ENCODE assay signal across 9 cellular contexts in the genomic region with DNA sequence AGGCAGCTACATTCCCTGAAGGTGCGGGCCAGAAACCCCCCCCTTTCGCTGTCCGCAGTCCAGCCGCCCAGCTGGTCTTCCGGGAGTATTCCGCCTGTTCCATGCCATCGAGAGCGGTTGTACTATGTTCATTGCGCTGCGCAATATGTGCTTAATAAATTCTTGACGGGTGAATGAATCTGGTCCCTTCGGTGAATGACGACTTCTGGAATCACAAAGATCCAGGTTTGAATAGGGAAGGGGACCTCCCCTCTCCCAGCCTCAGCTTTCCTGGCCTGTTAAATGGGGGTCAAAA. TPM values are rescaled to one million over a fixed set of nuclear protein-coding genes. Genes with fewer than 3 reads are reported as not detected.
DNase-seq lines count a peak whose midpoint lies in the region; ATAC-seq and TF ChIP-seq lines count a peak whose summit lies in the region.
"Had no signal": no experiment of that assay in that cellular context is flagged by ENCODE, and none has a peak within 500 bp of the region (broad histone marks: within the 10 kb centered on the region; RNA-seq: fewer than 3 reads in every experiment).

No MANE protein-coding gene starts in this region.

- H3K36me3 ChIP-seq in OCI-LY3 (replicated peaks; ENCODE audit: low read depth, low read length) (peaks cover 3% of the 10 kb centered on the region), endodermal cell (ENCODE audit: control insufficient read depth, insufficient read depth, low read length) (peaks cover 6% of the 10 kb centered on the region), neutrophil (peaks cover 12% of the 10 kb centered on the region)

- H3K27me3 ChIP-seq in CD4-positive, alpha-beta T cell (ENCODE audit: control insufficient read depth, insufficient read depth, low read length) = no peaks in the 10 kb centered on the region
- H3K27me3 ChIP-seq in OCI-LY3 (ENCODE audit: low read depth, low read length) = no peaks in the 10 kb centered on the region
- H3K27me3 ChIP-seq in endodermal cell (ENCODE audit: control insufficient read depth, insufficient read depth, low read length, poor library complexity, severe bottlenecking) = no peaks in the 10 kb centered on the region
- H3K27me3 ChIP-seq in neutrophil = no peaks in the 10 kb centered on the region

- H3K9me3 Mint-ChIP-seq in CD4-positive, alpha-beta T cell = no peaks in the 10 kb centered on the region
- H3K9me3 Mint-ChIP-seq in endodermal cell = peaks cover 78% of the 10 kb centered on the region

- intact Hi-C loops in CD4-positive, alpha-beta T cell (cut with DNase I, micrococcal nuclease) = loop anchor here (2.0 to 5.0 kb wide), 9 partner anchors 31 to 237 kb away; partner anchors contain the start of genes GRIPAP1 (in 1 of the 2), OTUD5 (in 1 of the 2), PQBP1 (in 1 of the 2) and PRAF2 (in 1 of the 2)

- H3K36me3 Mint-ChIP-seq in CD4-positive, alpha-beta T cell (ENCODE audit: low read depth) = peaks cover 10% of the 10 kb centered on the region
- peaks cover 8% of the 10 kb centered on the region for H3K36me3 Mint-ChIP-seq in endodermal cell (ENCODE audit: low read depth)

- peak overlapping the region; percentile 96 for H3K4me3 Mint-ChIP-seq in CD4-positive, alpha-beta T cell
- peak overlapping the region; percentile 83 for H3K4me3 Mint-ChIP-seq in endodermal cell

- H3K27ac ChIP-seq in CD4-positive, alpha-beta T cell (ENCODE audit: low read depth, low read length) = peak overlapping the region; percentile 73
- H3K27ac ChIP-seq in OCI-LY3 (ENCODE audit: low read length) (no peak overlapping the region), endodermal cell (ENCODE audit: low read depth, low read length) (no peak overlapping the region), neutrophil (peak overlapping the region; percentile 98)

- no peaks in the 10 kb centered on the region for H3K27me3 Mint-ChIP-seq in CD4-positive, alpha-beta T cell
- no peaks in the 10 kb centered on the region for H3K27me3 Mint-ChIP-seq in endodermal cell (ENCODE audit: insufficient read depth)

- WGBS in endodermal cell (ENCODE audit: insufficient coverage in 1 of 2, insufficient read length in 1 of 2), 2 experiments = 30% methylated on average over 13 of the region's 13 CpGs; no CpG with 5 or more reads in 1 of the 2 experiments

- H3K4me3 ChIP-seq in OCI-LY3 (ENCODE audit: low read length) (peak overlapping the region; percentile 80), endodermal cell (ENCODE audit: low read length) (peak overlapping the region; percentile 67), neutrophil (ENCODE audit: low read depth in 1 of 2, low read length in 1 of 2) (peak overlapping the region; percentile 57 to 61)

- CTCF ChIA-PET in CD4-positive, alpha-beta T cell (lab: Charles Lee) = interaction anchor here (0.9 to 1.1 kb wide), 2 partner anchors 36 to 86 kb away, joined by 3 to 4 read pairs; partner anchors contain the start of gene WDR45

- no peaks in the 10 kb centered on the region for H3K9me3 ChIP-seq in CD4-positive, alpha-beta T cell (ENCODE audit: control insufficient read depth, low read length)
- H3K9me3 ChIP-seq in OCI-LY3 (ENCODE audit: insufficient read depth, low read length) (no peaks in the 10 kb centered on the region), endodermal cell (ENCODE audit: control insufficient read depth, low read length) (no peaks in the 10 kb centered on the region), neutrophil (no peaks in the 10 kb centered on the region)

- peaks cover 25% of the 10 kb centered on the region for H3K79me2 ChIP-seq in OCI-LY3 (ENCODE audit: low read length)

- H3K4me1 Mint-ChIP-seq in CD4-positive, alpha-beta T cell (ENCODE audit: low read depth) = peaks cover 39% of the 10 kb centered on the region
- H3K4me1 Mint-ChIP-seq in endodermal cell = peaks cover 18% of the 10 kb centered on the region

- TF ChIP-seq CTCF in CD4-positive, alpha-beta T cell (IDR thresholded peaks at IDR 0.05) = no peak
- TF ChIP-seq CTCF in OCI-LY3 (IDR thresholded peaks at IDR 0.05; ENCODE audit: low read depth, low read length) (no peak), endodermal cell (conservative IDR thresholded peaks at IDR 0.05) (no peak), neutrophil (IDR thresholded peaks at IDR 0.05) (no peak), GM10266 (IDR thresholded peaks at IDR 0.05; ENCODE audit: control insufficient read depth, insufficient read depth, low read depth, missing control alignments) (no peak)

- POLR2A ChIA-PET in CD4-positive, alpha-beta T cell (lab: Charles Lee) = interaction anchor here (1.1 to 3.1 kb wide), 11 partner anchors 8 to 469 kb away, joined by 3 to 30 read pairs (median 4); partner anchors contain the start of genes GRIPAP1, KCND1, OTUD5 and RBM3

- ATAC-seq in CD4-positive, alpha-beta T cell (ENCODE audit: poor library complexity) = no peak
- no peak for ATAC-seq in GM21619 (IDR thresholded peaks at IDR 0.05; ENCODE audit: unreplicated experiment)

- DNase-seq in CD4-positive, alpha-beta T cell = no peak
- DNase-seq in endodermal cell (no peak), OCI-M2 (lab: John Stamatoyannopoulos, UW; ENCODE audit: unreplicated experiment) (no peak), GM10266 (ENCODE audit: extremely low spot score) (no peak), kidney glomerular epithelial cell (lab: John Stamatoyannopoulos, UW) (no peak)

- peaks cover 26% of the 10 kb centered on the region for H3K4me1 ChIP-seq in OCI-LY3 (ENCODE audit: low read length)
- peaks cover 3% of the 10 kb centered on the region for H3K4me1 ChIP-seq in endodermal cell (ENCODE audit: control insufficient read depth, insufficient read depth, low read length)
- peaks cover 24 to 40% of the 10 kb centered on the region in 2 experiments for H3K4me1 ChIP-seq in neutrophil (ENCODE audit: control insufficient read depth in 1 of 2, insufficient read depth in 1 of 2, low read depth in 1 of 2, low read length in 1 of 2)

- H3K4me2 ChIP-seq in OCI-LY3 (ENCODE audit: low read length) = peak overlapping the region; percentile 94

- H4K20me1 ChIP-seq in OCI-LY3 (ENCODE audit: insufficient read depth, low read length) = no peaks in the 10 kb centered on the region

- peak overlapping the region; percentile 94 for H3K27ac Mint-ChIP-seq in CD4-positive, alpha-beta T cell
- H3K27ac Mint-ChIP-seq in endodermal cell = peak overlapping the region; percentile 90

- H3K9ac ChIP-seq in OCI-LY3 (ENCODE audit: low read length) (peak overlapping the region; percentile 73), endodermal cell (ENCODE audit: extremely low read depth, low read length, poor library complexity, severe bottlenecking) (no peak overlapping the region)

- H2AFZ ChIP-seq in OCI-LY3 (ENCODE audit: low read depth, low read length) = peak overlapping the region; percentile 94

RNA-seq across cellular contexts. Expression of gene TFE3, which starts 0.8 kb away (rescaled TPM):
- 10 to 100 TPM; 38.6 to 40.9 TPM for total RNA-seq in CD4-positive, alpha-beta T cell
- 10 to 100 TPM; 33.2 to 34.4 TPM for total RNA-seq in endodermal cell
- 19.6 TPM for polyA plus RNA-seq in endodermal cell (2013, experiment 1 of 2)
- 19.1 TPM for polyA plus RNA-seq in endodermal cell (2013, experiment 2 of 2)

RNA-seq across cellular contexts. Expression of gene CCDC120, which starts 14.9 kb away (rescaled TPM):
- total RNA-seq in CD4-positive, alpha-beta T cell = 10 to 100 TPM; 11.5 to 12.2 TPM
- total RNA-seq in endodermal cell = 10 to 100 TPM; 13.4 to 13.5 TPM
- polyA plus RNA-seq in endodermal cell (2013, experiment 1 of 2) = 9.6 TPM
- 7.7 TPM for polyA plus RNA-seq in endodermal cell (2013, experiment 2 of 2)
- total RNA-seq: myocyte had no signal

RNA-seq across cellular contexts. Expression of gene PRAF2, which starts 29.9 kb away (rescaled TPM):
- 10 to 100 TPM; 17.1 to 21.0 TPM for total RNA-seq in CD4-positive, alpha-beta T cell
- total RNA-seq in endodermal cell = 10 to 100 TPM in 1 of 2 donors, 1 to 10 TPM in 1; 8.2 to 15.7 TPM
- 35.7 TPM for polyA plus RNA-seq in endodermal cell (2013, experiment 1 of 2)
- polyA plus RNA-seq in endodermal cell (2013, experiment 2 of 2) = 34.4 TPM

RNA-seq across cellular contexts. Expression of gene WDR45, which starts 35.8 kb away (rescaled TPM):
- total RNA-seq in CD4-positive, alpha-beta T cell = 10 to 100 TPM; 74.8 to 78.7 TPM
- 10 to 100 TPM; 29.8 to 42.5 TPM for total RNA-seq in endodermal cell
- polyA plus RNA-seq in endodermal cell (2013, experiment 1 of 2) = 32.4 TPM
- polyA plus RNA-seq in endodermal cell (2013, experiment 2 of 2) = 28.0 TPM

RNA-seq across cellular contexts. Expression of gene GRIPAP1, which starts 41.9 kb away (rescaled TPM):
- total RNA-seq in CD4-positive, alpha-beta T cell = 100 to 1,000 TPM; 100 to 101 TPM
- 10 to 100 TPM; 55.9 to 63.1 TPM for total RNA-seq in endodermal cell
- 45.8 TPM for polyA plus RNA-seq in endodermal cell (2013, experiment 1 of 2)
- 44.2 TPM for polyA plus RNA-seq in endodermal cell (2013, experiment 2 of 2)

Comparison
In these comparisons a context has a peak if more than half of its experiments do, and no peak if none do; other contexts are left out.
1. H3K27ac ChIP-seq: peak in CD4-positive, alpha-beta T cell (single experiment) and neutrophil (single experiment); none in OCI-LY3 (single experiment) and endodermal cell (single experiment).
2. Peak in every context shown above with its lines, with median percentiles within 50 percentile points of each other: H3K4me3 ChIP-seq.